ENCODE assay signal across 8 cellular contexts in genomic region chr3:185362850-185363661, GRCh38. TPM values are rescaled to one million over a fixed set of nuclear protein-coding genes. Genes with fewer than 3 reads are reported as not detected.
A peak's percentile ranks its signal among the peaks of the same experiment; 100 is the strongest.
DNase-seq lines count a peak whose midpoint lies in the region; ATAC-seq and TF ChIP-seq lines count a peak whose summit lies in the region.

TSS of gene MAP3K13 (plus strand) at chr3:185363136. CDS start at chr3:185428582, 65,446 bp downstream.

- ATAC-seq in GM19372 (IDR thresholded peaks at IDR 0.05; ENCODE audit: low read depth, unreplicated experiment) (peak; percentile 98), HG03439 (IDR thresholded peaks at IDR 0.05; ENCODE audit: unreplicated experiment) (peak; percentile 96)

- H3K9me3 ChIP-seq in muscle layer of duodenum (ENCODE audit: control insufficient read depth in 1 of 2, low read length in 2 of 2) (no peaks in the 10 kb centered on the region), testis (no peaks in the 10 kb centered on the region)

- H3K4me1 ChIP-seq in muscle layer of duodenum (ENCODE audit: control insufficient read depth in 1 of 2, insufficient read depth in 2 of 2, low read length in 2 of 2) (peaks cover 0 to 3% of the 10 kb centered on the region in 2 donors), testis (peaks cover 6% of the 10 kb centered on the region)

- H3K27ac ChIP-seq in muscle layer of duodenum (ENCODE audit: low read length) (peak within 1 kb of the TSS; percentile 58), testis (peak within 1 kb of the TSS; percentile 32 to 70)

- H3K4me3 ChIP-seq in fibroblast of pulmonary artery (replicated peaks; ENCODE audit: low read depth, low read length): peak within 1 kb of the TSS; percentile 58
- peak within 1 kb of the TSS; percentile 85 to 87 for H3K4me3 ChIP-seq in muscle layer of duodenum (ENCODE audit: low read depth in 1 of 2, low read length in 2 of 2)
- peak within 1 kb of the TSS; percentile 42 to 64 for H3K4me3 ChIP-seq in testis

- no peak for TF ChIP-seq POLR2A in testis (IDR thresholded peaks at IDR 0.05)

- WGBS in testis, 2 donors: 1 to 3% methylated on average over 17 of the region's 17 CpGs

- H3K27me3 ChIP-seq in muscle layer of duodenum (ENCODE audit: low read depth, low read length) (no peaks in the 10 kb centered on the region), testis (no peaks in the 10 kb centered on the region)

- intact Hi-C loops in testis (cut with DNase I; ENCODE audit: low total_unique reads): no loop called here

- TF ChIP-seq CTCF in fibroblast of pulmonary artery (IDR thresholded peaks at IDR 0.05; ENCODE audit: low read length, missing control alignments) (no peak), testis (IDR thresholded peaks at IDR 0.05) (no peak)

- H3K36me3 ChIP-seq in muscle layer of duodenum (ENCODE audit: control insufficient read depth in 1 of 2, insufficient read depth in 2 of 2, low read length in 2 of 2): peaks cover 0 to 4% of the 10 kb centered on the region in 2 donors
- H3K36me3 ChIP-seq in testis (ENCODE audit: low read depth, missing control alignments): no peaks in the 10 kb centered on the region

- DNase-seq in COLO668 (lab: John Stamatoyannopoulos, UW; ENCODE audit: unreplicated experiment) (peak; percentile 40), NCI-H510A treated with DMSO at 0.1 percent for 48 hours (lab: John Stamatoyannopoulos, UW) (peak; percentile 87), fibroblast of pulmonary artery (ENCODE audit: low read depth) (peak; percentile 94), testis (peak; percentile 91)
- DNase-seq in activated T-cell treated with anti-CD3 and anti-CD28 coated beads, Interleukin-2, amount 50 U/mL, for 48 hours: peak; percentile 29 to 36

RNA-seq across cellular contexts. Expression of gene MAP3K13, which starts in this region (rescaled TPM):
- total RNA-seq in testis: 10 to 100 TPM; 43.7 to 66.5 TPM
- 37.1 TPM for polyA plus RNA-seq in testis (ENCODE audit: insufficient read depth, low read depth, low replicate concordance)

Comparison
In these comparisons a context has a peak if more than half of its experiments do, and no peak if none do; other contexts are left out.
1. Peak in every context shown above with its lines: DNase-seq, ATAC-seq, H3K4me3 ChIP-seq and H3K27ac ChIP-seq.
2. DNase-seq: peak in every context shown above with its lines; median percentile 94 in fibroblast of pulmonary artery; 91 in testis; 87 in NCI-H510A treated with DMSO at 0.1 percent for 48 hours; 40 in COLO668; 32 in activated T-cell treated with anti-CD3 and anti-CD28 coated beads, Interleukin-2, amount 50 U/mL, for 48 hours.